Comparison of ENCODE assay signal across 12 cellular contexts in genomic region chr12:14756331-14757143, GRCh38. TPM values are rescaled to one million over a fixed set of nuclear protein-coding genes. Genes with fewer than 3 reads are reported as not detected.
DNase-seq lines count a peak whose midpoint lies in the region; ATAC-seq, FAIRE-seq and TF ChIP-seq lines count a peak whose summit lies in the region.
"Had no signal": no experiment of that assay in that cellular context is flagged by ENCODE, and none has a peak within 500 bp of the region (broad histone marks: within the 10 kb centered on the region; RNA-seq: fewer than 3 reads in every experiment).

No MANE protein-coding gene starts in this region.

- WGBS in small intestine, 3 donors: 30 to 48% (median 38%) methylated on average over 17 of the region's 17 CpGs

- POLR2A ChIA-PET in PC-3 (lab: Charles Lee; ENCODE audit: unreplicated experiment): no interaction called here

- H2AFZ ChIP-seq in PC-3 (ENCODE audit: low read length): no peak overlapping the region

- peak; percentile 31 for DNase-seq in NCI-H748 (lab: John Stamatoyannopoulos, UW; ENCODE audit: unreplicated experiment)
- no peak for DNase-seq in NCI-H748 treated with DMSO at 0.1 percent for 48 hours (lab: John Stamatoyannopoulos, UW)
- DNase-seq in PC-3: peak; percentile 12
- DNase-seq in fibroblast of the aortic adventitia (ENCODE audit: low read depth): no peak
- DNase-seq in small intestine: peak; percentile 81
- no peak for DNase-seq in OCI-M1 (lab: John Stamatoyannopoulos, UW)
- DNase-seq in activated effector memory CD4-positive, alpha-beta T cell treated with anti-CD3 and anti-CD28 coated beads, Interleukin-2, amount 50 U/mL, for 16 hours: no peak
- DNase-seq: activated CD4-positive, CD25-positive, alpha-beta regulatory T cell; AML-193 had no signal

- H3K9ac ChIP-seq in PC-3 (ENCODE audit: low read length): no peak overlapping the region

- peak; percentile 39; the same call in 1 of the 2 replicates for TF ChIP-seq CTCF in PC-3 (conservative IDR thresholded peaks at IDR 0.05; ENCODE audit: low read depth, low read length)
- peak; percentile 27 for TF ChIP-seq CTCF in fibroblast of the aortic adventitia (IDR thresholded peaks at IDR 0.05; ENCODE audit: insufficient read depth, low read length)

- H3F3A ChIP-seq in PC-3 (ENCODE audit: low read length, unreplicated experiment): no peaks in the 10 kb centered on the region

- no peak for FAIRE-seq in small intestine (lab: Jason Lieb, UNC)
- FAIRE-seq: keratinocyte had no signal

- H3K36me3 ChIP-seq in PC-3 (ENCODE audit: low read depth, low read length) (no peaks in the 10 kb centered on the region), small intestine (ENCODE audit: control insufficient read depth in 2 of 2, insufficient read depth in 2 of 2, low read length in 2 of 2) (peaks cover 0 to under 1% of the 10 kb centered on the region in 2 donors)

- H3K9me3 ChIP-seq in PC-3 (ENCODE audit: low read length) (no peaks in the 10 kb centered on the region), small intestine (ENCODE audit: control insufficient read depth, low read depth) (no peaks in the 10 kb centered on the region)

- H3K9me2 ChIP-seq in PC-3 (replicated peaks; ENCODE audit: low read length): no peaks in the 10 kb centered on the region

- H3K27ac ChIP-seq in PC-3 (ENCODE audit: low read length) (no peak overlapping the region), small intestine (ENCODE audit: low read depth in 1 of 2, low read length in 1 of 2) (no peak overlapping the region)

- no peaks in the 10 kb centered on the region for H3K27me3 ChIP-seq in PC-3 (ENCODE audit: low read length)
- no peaks in the 10 kb centered on the region for H3K27me3 ChIP-seq in small intestine (ENCODE audit: control insufficient read depth in 2 of 2, insufficient read depth in 2 of 2, low read length in 2 of 2)

- intact Hi-C loops in PC-3 (cut with micrococcal nuclease): no loop called here

- no peak overlapping the region for H3K4me3 ChIP-seq in PC-3 (ENCODE audit: low read length)
- H3K4me3 ChIP-seq in fibroblast of the aortic adventitia (ENCODE audit: low read depth, low read length): no peak overlapping the region
- no peak overlapping the region for H3K4me3 ChIP-seq in small intestine (ENCODE audit: low read depth in 1 of 2, low read length in 2 of 2)

- H3K4me1 ChIP-seq in PC-3 (ENCODE audit: insufficient read depth, low read length) (no peaks in the 10 kb centered on the region), small intestine (ENCODE audit: control insufficient read depth in 2 of 2, insufficient read depth in 1 of 2, low read depth in 1 of 2, low read length in 1 of 2) (no peaks in the 10 kb centered on the region)

- H3K4me2 ChIP-seq in PC-3 (ENCODE audit: low read length): no peak overlapping the region

- CTCF ChIA-PET in PC-3 (lab: Charles Lee): no interaction called here

- ATAC-seq in PC-3 (no peak), HG03460 (IDR thresholded peaks at IDR 0.05; ENCODE audit: unreplicated experiment) (no peak)

- no peaks in the 10 kb centered on the region for H3K79me2 ChIP-seq in PC-3 (ENCODE audit: low read length)

- H4K20me1 ChIP-seq in PC-3 (ENCODE audit: low read length): no peaks in the 10 kb centered on the region

- no TSS peak for BruUV-seq in PC-3 (replicated peaks; lab: Mats Ljungman, UMichigan)

RNA-seq across cellular contexts. Expression of gene WBP11, which starts 46.7 kb away (rescaled TPM):
- total RNA-seq in PC-3 (2014; rRNA removed) (20.0 and 21.4 TPM in 2 replicates), fibroblast of the aortic adventitia (ENCODE audit: low replicate concordance) (6.3 and 15.9 TPM in 2 replicates)
- polyA plus RNA-seq in small intestine: 10 to 100 TPM; 12.2 to 20.8 (median 13.2) TPM

RNA-seq across cellular contexts. Expression of gene C12orf60, which starts 46.9 kb away (rescaled TPM):
- total RNA-seq in PC-3 (2014; rRNA removed): 0.29 and 0.47 TPM in 2 replicates
- total RNA-seq in fibroblast of the aortic adventitia (ENCODE audit: low replicate concordance): 0.65 and 0.99 TPM in 2 replicates
- polyA plus RNA-seq in small intestine: under 1 TPM in 2 of 3 donors, not detected in 1; 0.45 to 0.75 TPM

RNA-seq across cellular contexts. Expression of gene SMCO3, which starts 57.4 kb away (rescaled TPM):
- not detected in 2 replicates for total RNA-seq in PC-3 (2014; rRNA removed)
- total RNA-seq in fibroblast of the aortic adventitia (ENCODE audit: low replicate concordance): 0.09 TPM in 1 of 2 replicates, not detected in the other
- polyA plus RNA-seq in small intestine: under 1 TPM in 1 of 3 donors, not detected in 2; 0.06 TPM
- total RNA-seq: ureter had no signal
- polyA plus RNA-seq: keratinocyte had no signal

Comparison
In these comparisons a context has a peak if more than half of its experiments do, and no peak if none do; other contexts are left out.
1. DNase-seq: peak in NCI-H748 (single experiment), PC-3 (single experiment) and small intestine (single experiment); none in NCI-H748 treated with DMSO at 0.1 percent for 48 hours (single experiment), fibroblast of the aortic adventitia (single experiment), OCI-M1 (single experiment) and activated effector memory CD4-positive, alpha-beta T cell treated with anti-CD3 and anti-CD28 coated beads, Interleukin-2, amount 50 U/mL, for 16 hours (single experiment).